Comparison of ENCODE assay signal across 8 cellular contexts in genomic region chr14:22829661-22830328, GRCh38. TPM values are rescaled to one million over a fixed set of nuclear protein-coding genes. Genes with fewer than 3 reads are reported as not detected.
DNase-seq lines count a peak whose midpoint lies in the region; ATAC-seq and TF ChIP-seq lines count a peak whose summit lies in the region.

MRPL52 (plus strand) TSS chr14:22829887; CDS start chr14:22829913, 26 bp downstream.

- peak; percentile 70 for DNase-seq in GM19240 (ENCODE audit: insufficient read length, low spot score)
- DNase-seq in NCI-H526 treated with DMSO at 0.1 percent for 48 hours (lab: John Stamatoyannopoulos, UW): peak; percentile 77
- DNase-seq in activated CD4-positive, alpha-beta T cell treated with anti-CD3 and anti-CD28 coated beads, Interleukin-2, amount 50 U/mL, for 1 hour: peak; percentile 89
- DNase-seq in stimulated activated CD4-positive, alpha-beta T cell treated with anti-CD3 and anti-CD28 coated beads, Interleukin-4, amount 100 ng/mL, for 24 hours: peak; percentile 92

- peak; percentile 70 for ATAC-seq in HG03460 (IDR thresholded peaks at IDR 0.05; ENCODE audit: unreplicated experiment)

- H3K9me3 Mint-ChIP-seq in dendritic cell treated with granulocyte-macrophage colony-stimulating factor and Interleukin-4, amounts not matched to agents 40 ng/mL and 50 ng/mL, for 4 days: no peaks in the 10 kb centered on the region

- under 1% methylated on average over 38 of the region's 38 CpGs for WGBS in liver

- H3K36me3 ChIP-seq in BLaER1 (peaks cover 38% of the 10 kb centered on the region), liver (ENCODE audit: control insufficient read depth in 4 of 4, insufficient read depth in 3 of 4, low read depth in 1 of 4, low read length in 3 of 4) (peaks cover 3 to 11% (median 5%) of the 10 kb centered on the region in 4 donors)

- H3K27ac ChIP-seq in BLaER1 (peak within 1 kb of the TSS; percentile 90), liver (ENCODE audit: low read depth in 1 of 2, low read length in 2 of 2) (peak within 1 kb of the TSS; percentile 40 to 83)

- H3K36me3 Mint-ChIP-seq in dendritic cell treated with granulocyte-macrophage colony-stimulating factor and Interleukin-4, amounts not matched to agents 40 ng/mL and 50 ng/mL, for 4 days (ENCODE audit: low read depth): peaks cover 41% of the 10 kb centered on the region

- H3K27me3 ChIP-seq in BLaER1 (peaks cover 7% of the 10 kb centered on the region), liver (ENCODE audit: control insufficient read depth in 4 of 4, insufficient read depth in 4 of 4, low read length in 3 of 4) (no peaks in the 10 kb centered on the region)

- H3K9ac ChIP-seq in BLaER1 (peak within 1 kb of the TSS; percentile 91), liver (ENCODE audit: low read depth in 1 of 2, low read length in 2 of 2) (peak within 1 kb of the TSS; percentile 44 to 68)

- H3K4me1 ChIP-seq in BLaER1: peaks cover 32% of the 10 kb centered on the region
- H3K4me1 ChIP-seq in liver (ENCODE audit: control insufficient read depth in 4 of 4, insufficient read depth in 4 of 4, low read length in 3 of 4): peaks cover 0 to 10% (median 8%) of the 10 kb centered on the region in 4 donors

- peaks cover 18% of the 10 kb centered on the region for H3K4me1 Mint-ChIP-seq in dendritic cell treated with granulocyte-macrophage colony-stimulating factor and Interleukin-4, amounts not matched to agents 40 ng/mL and 50 ng/mL, for 4 days (ENCODE audit: low read depth)

- H3K27ac Mint-ChIP-seq in dendritic cell treated with granulocyte-macrophage colony-stimulating factor and Interleukin-4, amounts not matched to agents 40 ng/mL and 50 ng/mL, for 4 days: peak within 1 kb of the TSS; percentile 90

- TF ChIP-seq CTCF in liver (IDR thresholded peaks at IDR 0.05; ENCODE audit: low read depth, low read length, missing input control): no peak

- peaks cover 6% of the 10 kb centered on the region; the same call in 1 of the 2 replicates for H4K20me1 ChIP-seq in BLaER1

- H3K9me3 ChIP-seq in BLaER1: no peaks in the 10 kb centered on the region
- H3K9me3 ChIP-seq in liver (ENCODE audit: control insufficient read depth in 4 of 4, low read length in 3 of 4): no peaks in the 10 kb centered on the region

- intact Hi-C loops in dendritic cell treated with granulocyte-macrophage colony-stimulating factor and Interleukin-4, amounts not matched to agents 40 ng/mL and 50 ng/mL, for 4 days (cut with micrococcal nuclease): loop anchor here (1.0 kb wide), 1 partner anchor 9 kb away; no protein-coding TSS in a partner anchor

- H3K4me3 Mint-ChIP-seq in dendritic cell treated with granulocyte-macrophage colony-stimulating factor and Interleukin-4, amounts not matched to agents 40 ng/mL and 50 ng/mL, for 4 days: peak within 1 kb of the TSS; percentile 93

- H3K4me3 ChIP-seq in BLaER1: peak within 1 kb of the TSS; percentile 91
- H3K4me3 ChIP-seq in liver (ENCODE audit: low read depth in 1 of 3, low read length in 3 of 3): peak within 1 kb of the TSS; percentile 68 to 95 (median 94)

- TF ChIP-seq RAD21 in liver (IDR thresholded peaks at IDR 0.05): peak in 1 of 2 donors; percentile 24

- no peaks in the 10 kb centered on the region for H3K27me3 Mint-ChIP-seq in dendritic cell treated with granulocyte-macrophage colony-stimulating factor and Interleukin-4, amounts not matched to agents 40 ng/mL and 50 ng/mL, for 4 days

- H3K4me2 ChIP-seq in BLaER1: peak within 1 kb of the TSS; percentile 83

TF ChIP-seq in liver, 16 proteins besides CTCF, POLR2A, EP300 and RAD21:
- peak; percentile 32 to 59 for TF ChIP-seq RXRA (IDR thresholded peaks at IDR 0.05)
- no peak for TF ChIP-seq NR2F2 (IDR thresholded peaks at IDR 0.05)
- no peak for TF ChIP-seq JUND (IDR thresholded peaks at IDR 0.05)
- TF ChIP-seq FOXA1 (IDR thresholded peaks at IDR 0.05): no peak
- TF ChIP-seq REST (IDR thresholded peaks at IDR 0.05): no peak
- no peak for TF ChIP-seq FOXA2 (IDR thresholded peaks at IDR 0.05)
- peak; percentile 91 for TF ChIP-seq ZBTB33 (IDR thresholded peaks at IDR 0.05)
- no peak for TF ChIP-seq TAF1 (conservative IDR thresholded peaks at IDR 0.05)
- TF ChIP-seq HNF4G (IDR thresholded peaks at IDR 0.05): no peak
- TF ChIP-seq HNF4A (conservative IDR thresholded peaks at IDR 0.05): peak in 1 of 2 donors; percentile 22
- TF ChIP-seq GABPA (IDR thresholded peaks at IDR 0.05 in 1 of 2, conservative IDR thresholded peaks at IDR 0.05 in 1 of 2): peak; percentile 74 to 93
- TF ChIP-seq SP1 (IDR thresholded peaks at IDR 0.05): peak; percentile 61
- TF ChIP-seq YY1 (IDR thresholded peaks at IDR 0.05): peak; percentile 100
- TF ChIP-seq ATF3 (IDR thresholded peaks at IDR 0.05): peak; percentile 22
- peak; percentile 88 for TF ChIP-seq MAX (IDR thresholded peaks at IDR 0.05)
- peak; percentile 54 to 63 for TF ChIP-seq EGR1 (IDR thresholded peaks at IDR 0.05; ENCODE audit: low read depth in 2 of 2)
TF ChIP-seq in liver: peak in this region for 9.

RNA-seq across cellular contexts. Expression of gene MRPL52, which starts in this region (rescaled TPM):
- 10 to 100 TPM in 1 of 2 donors, 1 to 10 TPM in 1; 9.1 to 19.1 TPM for total RNA-seq in liver
- polyA plus RNA-seq in liver: 100 to 1,000 TPM in 1 of 2 donors, 10 to 100 TPM in 1; 54.1 to 142 TPM

Comparison
In these comparisons a context has a peak if more than half of its experiments do, and no peak if none do; other contexts are left out.
1. Peak in every context shown above with its lines: DNase-seq, ATAC-seq, H3K4me3 ChIP-seq and H3K27ac ChIP-seq.